In the genomic region with DNA sequence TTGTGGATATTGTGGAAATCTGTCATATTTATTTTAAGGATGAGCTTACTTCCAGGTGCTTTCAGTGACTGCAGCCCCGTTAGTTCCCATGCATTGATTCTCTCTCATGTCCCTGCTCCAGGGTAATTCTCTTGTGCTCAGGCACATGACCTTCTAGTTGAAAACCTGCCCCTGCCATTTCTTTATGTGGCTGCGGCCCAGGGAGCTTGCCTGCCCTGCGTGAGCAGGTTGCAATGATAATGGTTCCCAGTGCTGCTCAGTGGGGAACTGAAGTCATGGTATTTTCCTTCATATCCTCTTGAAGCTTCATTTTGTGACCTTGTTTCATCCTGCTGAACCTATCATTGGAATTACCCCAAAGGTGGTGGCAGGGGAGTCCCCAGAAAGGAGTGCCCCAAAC, we compare ENCODE assay signal across 22 cellular contexts.
"Had no signal": no experiment of that assay in that cellular context is flagged by ENCODE, and none has a peak within 500 bp of the region (broad histone marks: within the 10 kb centered on the region; RNA-seq: fewer than 3 reads in every experiment).

No MANE protein-coding gene starts in this region.

- H3K36me3 Mint-ChIP-seq: naive B cell; stimulated activated memory B cell treated with anti-CD40 and anti-IgM and Interleukin-4, amounts not matched to agents 10 μg/mL and 1 μg/mL and 100 μg/mL, for 72 hours had no signal

- H3K4me3 Mint-ChIP-seq: endodermal cell; naive B cell; nephron; stimulated activated memory B cell treated with anti-CD40 and anti-IgM and Interleukin-4, amounts not matched to agents 10 μg/mL and 1 μg/mL and 100 μg/mL, for 72 hours; stimulated activated naive CD8-positive, alpha-beta T cell treated with anti-CD3 and anti-CD28 coated beads, Interleukin-15, Interleukin-2, amounts not matched to agents 100 ng/mL and 50 ng/mL, for 24 hours had no signal

- H3K27ac Mint-ChIP-seq: endodermal cell; nephron; stimulated activated memory B cell treated with anti-CD40 and anti-IgM and Interleukin-4, amounts not matched to agents 10 μg/mL and 1 μg/mL and 100 μg/mL, for 72 hours; stimulated activated naive CD8-positive, alpha-beta T cell treated with anti-CD3 and anti-CD28 coated beads, Interleukin-15, Interleukin-2, amounts not matched to agents 100 ng/mL and 50 ng/mL, for 24 hours had no signal

- DNase-seq: effector CD4-positive, alpha-beta T cell; endodermal cell; gastrocnemius medialis; heart right ventricle; hypothalamus; kidney glomerular epithelial cell; mesendoderm; naive B cell; posterior cingulate gyrus; spleen; stimulated activated CD4-positive, alpha-beta T cell treated with anti-CD3 and anti-CD28 coated beads, Interleukin-15, amount 100 ng/mL, for 24 hours; stimulated activated CD4-positive, alpha-beta T cell treated with anti-CD3 and anti-CD28 coated beads, Interleukin-1b, Interleukin-23, amount 100 ng/mL, for 48 hours; stimulated activated CD4-positive, alpha-beta T cell treated with anti-CD3 and anti-CD28 coated beads, Interleukin-4, amount 100 ng/mL, for 24 hours; tibial artery; upper lobe of left lung had no signal

- ATAC-seq: gastrocnemius medialis; heart right ventricle; sciatic nerve; stimulated activated memory B cell treated with anti-CD40 and anti-IgM and Interleukin-4, amounts not matched to agents 10 μg/mL and 1 μg/mL and 100 μg/mL, for 72 hours had no signal

- H3K36me3 ChIP-seq: gastrocnemius medialis, tibial artery, upper lobe of left lung, vagina had no signal

- FAIRE-seq: islet of Langerhans had no signal

- H3K9me3 ChIP-seq: gastrocnemius medialis, heart right ventricle, spleen, tibial artery, upper lobe of left lung, vagina had no signal

- H3K27ac ChIP-seq: coronary artery, gastrocnemius medialis, heart right ventricle, spleen, tibial artery, upper lobe of left lung, vagina had no signal

- H3K27me3 Mint-ChIP-seq: naive B cell; stimulated activated memory B cell treated with anti-CD40 and anti-IgM and Interleukin-4, amounts not matched to agents 10 μg/mL and 1 μg/mL and 100 μg/mL, for 72 hours; stimulated activated naive CD8-positive, alpha-beta T cell treated with anti-CD3 and anti-CD28 coated beads, Interleukin-15, Interleukin-2, amounts not matched to agents 100 ng/mL and 50 ng/mL, for 24 hours had no signal

- H3K4me3 ChIP-seq: coronary artery, gastrocnemius medialis, heart right ventricle, spleen, tibial artery, upper lobe of left lung, vagina had no signal

- H3K4me1 ChIP-seq: spleen, tibial artery, upper lobe of left lung had no signal

- H3K9me3 Mint-ChIP-seq: endodermal cell; naive B cell; nephron; stimulated activated memory B cell treated with anti-CD40 and anti-IgM and Interleukin-4, amounts not matched to agents 10 μg/mL and 1 μg/mL and 100 μg/mL, for 72 hours; stimulated activated naive CD8-positive, alpha-beta T cell treated with anti-CD3 and anti-CD28 coated beads, Interleukin-15, Interleukin-2, amounts not matched to agents 100 ng/mL and 50 ng/mL, for 24 hours had no signal

- H3K27me3 ChIP-seq: gastrocnemius medialis, heart right ventricle, spleen, tibial artery, upper lobe of left lung, vagina had no signal
